32 cellular contexts compared by ENCODE assay signal in genomic region chr1:169959696-169960095, GRCh38.
"Had no signal": no experiment of that assay in that cellular context is flagged by ENCODE, and none has a peak within 500 bp of the region (broad histone marks: within the 10 kb centered on the region; RNA-seq: fewer than 3 reads in every experiment).

No MANE protein-coding gene starts in this region.

- H3K4me1 ChIP-seq: adrenal gland, ascending aorta, breast epithelium, colonic mucosa, esophagus muscularis mucosa, foreskin keratinocyte, gastrocnemius medialis, heart left ventricle had no signal

- H3K27me3 ChIP-seq: adrenal gland, ascending aorta, breast epithelium, cardiac muscle cell, colonic mucosa, esophagus muscularis mucosa, foreskin keratinocyte, gastrocnemius medialis, heart left ventricle had no signal

- H3K9me3 ChIP-seq: ascending aorta, breast epithelium, colonic mucosa, esophagus muscularis mucosa, gastrocnemius medialis, heart left ventricle had no signal

- ATAC-seq: activated CD4-positive, CD25-positive, alpha-beta regulatory T cell treated with anti-CD3 and anti-CD28 coated beads, Interleukin-2, amount 50 U/mL, for 24 hours; activated CD8-positive, alpha-beta T cell treated with anti-CD3 and anti-CD28 coated beads for 36 hours; activated T-cell treated with anti-CD3 and anti-CD28 coated beads, Interleukin-2, amount 50 U/mL, for 4 hours; activated T-helper 17 cell treated with anti-CD3 and anti-CD28 coated beads, Interleukin-2, amount 50 U/mL, for 72 hours; foreskin keratinocyte; gastrocnemius medialis; heart left ventricle; T-helper 17 cell had no signal

- H3K27ac ChIP-seq: adrenal gland, ascending aorta, breast epithelium, cardiac muscle cell, colonic mucosa, esophagus muscularis mucosa, foreskin keratinocyte, gastrocnemius medialis, heart left ventricle, WERI-Rb-1 had no signal

- DNase-seq: activated B cell treated with CpG ODN at 0.5 μM for 24 hours; activated CD4-positive, alpha-beta T cell treated with anti-CD3 and anti-CD28 coated beads for 48 hours; activated CD4-positive, alpha-beta T cell treated with anti-CD3 and anti-CD28 coated beads, Interleukin-2, amount 50 U/mL, for 1 hour; activated CD4-positive, alpha-beta T cell treated with anti-CD3 and anti-CD28 coated beads, Interleukin-2, amount 50 U/mL, for 48 hours; activated CD8-positive, alpha-beta memory T cell treated with anti-CD3 and anti-CD28 coated beads for 24 hours; activated CD8-positive, alpha-beta T cell treated with anti-CD3 and anti-CD28 coated beads for 36 hours; activated effector memory CD4-positive, alpha-beta T cell treated with Interleukin-2 at 50 U/mL for 16 hours; activated gamma-delta T cell treated with Interleukin-2 at 50 U/mL for 16 hours; activated naive CD4-positive, alpha-beta T cell treated with anti-CD3 and anti-CD28 coated beads, Interleukin-2, amount 50 U/mL, for 16 hours; activated naive CD4-positive, alpha-beta T cell treated with Interleukin-2 at 50 U/mL for 16 hours; activated T-cell treated with anti-CD3 and anti-CD28 coated beads, Interleukin-2, amount 50 U/mL, for 4 hours; adrenal gland; central memory CD4-positive, alpha-beta T cell; cerebellar nuclear complex; colonic mucosa; effector CD8-positive, alpha-beta T cell; endodermal cell; erythroblast; foreskin keratinocyte; gastrocnemius medialis; glutamatergic neuron; heart left ventricle; T-helper 1 cell; T-helper 17 cell; T1000; WERI-Rb-1 had no signal

- H3K4me3 ChIP-seq: adrenal gland, ascending aorta, breast epithelium, cardiac muscle cell, colonic mucosa, esophagus muscularis mucosa, gastrocnemius medialis, heart left ventricle had no signal

- H3K36me3 ChIP-seq: adrenal gland, breast epithelium, cardiac muscle cell, colonic mucosa, gastrocnemius medialis, WERI-Rb-1 had no signal
